17 cellular contexts compared by ENCODE assay signal in genomic region chr19:50422397-50423278, GRCh38. TPM values are rescaled to one million over a fixed set of nuclear protein-coding genes. Genes with fewer than 3 reads are reported as not detected.
DNase-seq lines count a peak whose midpoint lies in the region; ATAC-seq and TF ChIP-seq lines count a peak whose summit lies in the region.
"Had no signal": no experiment of that assay in that cellular context is flagged by ENCODE, and none has a peak within 500 bp of the region (broad histone marks: within the 10 kb centered on the region; RNA-seq: fewer than 3 reads in every experiment).

No MANE protein-coding gene starts in this region.

- H3K9ac ChIP-seq in BLaER1 treated with 17β-estradiol and CSF1 and Interleukin-3, amounts not matched to agents 10 nM and 100 nM = peak overlapping the region in 7 of 11 experiments; percentile 8 to 41 (median 29); a peak in 6 of 22 replicates

- H3K27me3 Mint-ChIP-seq in WTC11 (ENCODE audit: low read depth) (no peaks in the 10 kb centered on the region), naive B cell (no peaks in the 10 kb centered on the region)

- H3K4me1 Mint-ChIP-seq in WTC11 = peaks cover 18% of the 10 kb centered on the region
- peaks cover 50 to 71% (median 55%) of the 10 kb centered on the region in 3 donors for H3K4me1 Mint-ChIP-seq in naive B cell

- no peak for TF ChIP-seq CTCF in HEK293 (tag by site-specific recombination; IDR thresholded peaks at IDR 0.05)
- TF ChIP-seq CTCF in WTC11 (IDR thresholded peaks at IDR 0.05) = no peak
- no peak for TF ChIP-seq CTCF in transverse colon (IDR thresholded peaks at IDR 0.05)
- no peak for TF ChIP-seq CTCF in spleen (IDR thresholded peaks at IDR 0.05 in 8 of 11, conservative IDR thresholded peaks at IDR 0.05 in 3 of 11)

- H3K27ac Mint-ChIP-seq in WTC11 (no peak overlapping the region), naive B cell (peak overlapping the region in 5 of 6 donors; percentile 74 to 97 (median 96))
- H3K27ac Mint-ChIP-seq: CD4-positive, alpha-beta memory T cell had no signal

- no peak for TF ChIP-seq EP300 in transverse colon (IDR thresholded peaks at IDR 0.05; ENCODE audit: low read depth)

- peaks cover 0 to 56% (median 20%) of the 10 kb centered on the region in 11 experiments; a peak in 17 of 22 replicates for H3K36me3 ChIP-seq in BLaER1 treated with 17β-estradiol and CSF1 and Interleukin-3, amounts not matched to agents 10 nM and 100 nM
- H3K36me3 ChIP-seq in HEK293 (ENCODE audit: control insufficient read depth in 2 of 2, insufficient read depth in 1 of 2, low read length in 2 of 2) (no peaks in the 10 kb centered on the region), transverse colon (no peaks in the 10 kb centered on the region), spleen (peaks cover 0 to 38% (median 0%) of the 10 kb centered on the region in 6 donors)
- H3K36me3 ChIP-seq: HAP-1 had no signal

- peaks cover 0 to 7% (median 0%) of the 10 kb centered on the region in 11 experiments; a peak in 1 of 22 replicates for H3K27me3 ChIP-seq in BLaER1 treated with 17β-estradiol and CSF1 and Interleukin-3, amounts not matched to agents 10 nM and 100 nM
- H3K27me3 ChIP-seq in transverse colon (peaks cover 52% of the 10 kb centered on the region), spleen (replicated peaks in 1 of 7) (peaks cover 0 to 56% (median 9%) of the 10 kb centered on the region in 7 donors)

- H3K4me3 Mint-ChIP-seq in WTC11 = no peak overlapping the region
- H3K4me3 Mint-ChIP-seq in naive B cell = peak overlapping the region; percentile 96 to 100 (median 99)
- H3K4me3 Mint-ChIP-seq: CD4-positive, alpha-beta memory T cell had no signal

- DNase-seq in WTC11 (ENCODE audit: low spot score) = no peak
- DNase-seq in naive B cell = no peak
- no peak for DNase-seq in transverse colon
- no peak for DNase-seq in NCI-H187 treated with DMSO at 0.1 percent for 48 hours (lab: John Stamatoyannopoulos, UW)
- no peak for DNase-seq in stimulated activated CD4-positive, alpha-beta T cell treated with anti-CD3 and anti-CD28 coated beads, Interleukin-15, amount 100 ng/mL, for 24 hours
- DNase-seq in spleen = no peak
- DNase-seq: CD4-positive, alpha-beta memory T cell; NCI-H146; NCI-H748 treated with DMSO at 0.1 percent for 48 hours had no signal

- CTCF ChIA-PET in HEK293 (lab: Yijun Ruan, JAX) (interaction anchor here (0.9 to 1.3 kb wide), 3 partner anchors 9 to 38 kb away, joined by 3 to 5 read pairs (median 4); no protein-coding TSS in a partner anchor), WTC11 (lab: Charles Lee) (no interaction called here)

- WGBS in transverse colon (ENCODE audit: low coverage in 1 of 2), 2 donors = 87 to 100% methylated on average over 2 to 18 of the region's 18 CpGs
- 75 to 92% (median 82%) methylated on average over 16 to 18 of the region's 18 CpGs for WGBS in spleen, 5 donors

- H3K9me3 ChIP-seq in BLaER1 treated with 17β-estradiol and CSF1 and Interleukin-3, amounts not matched to agents 10 nM and 100 nM (replicated peaks in 1 of 11) = peaks cover 0 to 4% (median 0%) of the 10 kb centered on the region in 11 experiments; a peak in 1 of 22 replicates
- H3K9me3 ChIP-seq in HEK293 (ENCODE audit: control insufficient read depth, insufficient read depth, low read depth, low read length) (no peaks in the 10 kb centered on the region), transverse colon (no peaks in the 10 kb centered on the region), spleen (no peaks in the 10 kb centered on the region)
- H3K9me3 ChIP-seq: HAP-1 had no signal

- peaks cover 0 to 19% (median 7%) of the 10 kb centered on the region in 11 experiments; a peak in 9 of 22 replicates for H4K20me1 ChIP-seq in BLaER1 treated with 17β-estradiol and CSF1 and Interleukin-3, amounts not matched to agents 10 nM and 100 nM

- peaks cover 4% of the 10 kb centered on the region; the same call in 1 of the 2 replicates for H3K36me3 Mint-ChIP-seq in WTC11
- H3K36me3 Mint-ChIP-seq in naive B cell = peaks cover 18 to 32% of the 10 kb centered on the region in 2 donors
- H3K36me3 Mint-ChIP-seq: CD4-positive, alpha-beta memory T cell had no signal

- H3K4me1 ChIP-seq in BLaER1 treated with 17β-estradiol and CSF1 and Interleukin-3, amounts not matched to agents 10 nM and 100 nM = peaks cover 24 to 57% (median 42%) of the 10 kb centered on the region in 10 experiments
- H3K4me1 ChIP-seq in HEK293 (ENCODE audit: control insufficient read depth, insufficient read depth, low read length) (no peaks in the 10 kb centered on the region), transverse colon (peaks cover 0 to 11% (median 9%) of the 10 kb centered on the region in 4 donors), spleen (peaks cover 0 to 55% (median 14%) of the 10 kb centered on the region in 6 donors)
- H3K4me1 ChIP-seq: HAP-1 had no signal

- H3K4me3 ChIP-seq in BLaER1 treated with 17β-estradiol and CSF1 and Interleukin-3, amounts not matched to agents 10 nM and 100 nM = no peak overlapping the region
- no peak overlapping the region for H3K4me3 ChIP-seq in HEK293 (ENCODE audit: low read depth, low read length)
- H3K4me3 ChIP-seq in transverse colon = no peak overlapping the region
- H3K4me3 ChIP-seq in spleen = peak overlapping the region in 1 of 8 donors; percentile 81
- H3K4me3 ChIP-seq: HAP-1 had no signal

- H3K9me3 Mint-ChIP-seq in WTC11 = no peaks in the 10 kb centered on the region
- H3K9me3 Mint-ChIP-seq in naive B cell = no peaks in the 10 kb centered on the region
- H3K9me3 Mint-ChIP-seq: CD4-positive, alpha-beta memory T cell had no signal

- no peak for ATAC-seq in WTC11
- no peak for ATAC-seq in naive B cell (ENCODE audit: low read depth in 2 of 2)
- ATAC-seq: Panc1, Right ventricle myocardium inferior, SK-N-SH treated with all-trans-retinoic acid at 6 μM for 48 hours had no signal

- H3K27ac ChIP-seq in BLaER1 treated with 17β-estradiol and CSF1 and Interleukin-3, amounts not matched to agents 10 nM and 100 nM = 0 out of 22 replicates have a peak overlapping the region, but pooled peaks of 1 of the 11 experiments have one; percentile 26
- H3K27ac ChIP-seq in HEK293 (ENCODE audit: extremely low read depth, low read depth, low read length) (no peak overlapping the region), transverse colon (no peak overlapping the region), spleen (peak overlapping the region in 3 of 8 donors; percentile 30 to 93 (median 31))

- intact Hi-C loops in transverse colon (cut with DNase I; ENCODE audit: low total_unique reads) (loop anchor here (1.0 kb wide), 1 partner anchor 19 kb away; no protein-coding TSS in a partner anchor), spleen (cut with DNase I; ENCODE audit: low total_unique reads) (no loop called here)

- in situ Hi-C loops in transverse colon (cut with MboI; ENCODE audit: low pct_ligation_motif_present in 1 of 4, low pct_unique_long_range_greater_than_20kb in 1 of 4, low sequenced_read_pairs in 3 of 4) = loop anchor here in 1 of 4 donors (10.0 kb wide), 1 partner anchor 58 kb away; the partner anchor contains the start of gene NAPSA

- no peak for TF ChIP-seq POLR2A in transverse colon (IDR thresholded peaks at IDR 0.05)
- TF ChIP-seq POLR2A in spleen (IDR thresholded peaks at IDR 0.05) = no peak

- POLR2A ChIA-PET in HEK293 (lab: Yijun Ruan, JAX) = interaction anchor here (0.6 kb wide), 2 partner anchors 58 to 229 kb away, joined by 3 read pairs; no protein-coding TSS in a partner anchor
- POLR2A ChIA-PET in WTC11 (lab: Charles Lee) = no interaction called here

- H3K4me2 ChIP-seq in BLaER1 treated with 17β-estradiol and CSF1 and Interleukin-3, amounts not matched to agents 10 nM and 100 nM = peak overlapping the region in 7 of 11 experiments; percentile 1 to 98 (median 26); a peak in 6 of 22 replicates

TF ChIP-seq in HEK293, 187 proteins besides CTCF, POLR2A, EP300 and RAD21:
- TF ChIP-seq GLIS1 (tag by site-specific recombination; IDR thresholded peaks at IDR 0.05) (peak; percentile 77), MZF1 (tag by site-specific recombination; IDR thresholded peaks at IDR 0.05; ENCODE audit: borderline replicate concordance) (no peak), GLIS2 (tag by site-specific recombination; IDR thresholded peaks at IDR 0.05) (peak; percentile 38; the same call in 1 of the 2 replicates), ZNF544 (tag by site-specific recombination; IDR thresholded peaks at IDR 0.05) (no peak)

TF ChIP-seq in WTC11, 78 proteins besides CTCF, POLR2A, EP300 and RAD21:
- peak; percentile 41; the same call in 1 of the 2 replicates for TF ChIP-seq ZNF121 (CRISPR knock-in tag; IDR thresholded peaks at IDR 0.05)
- no peak for TF ChIP-seq HMGA2 (CRISPR knock-in tag; IDR thresholded peaks at IDR 0.05)

RNA-seq across cellular contexts. Expression of gene SPIB, which starts 3.9 kb away (rescaled TPM):
- 3.1 to 4.7 TPM (median 3.7 TPM) in 3 replicates for total RNA-seq in WTC11 (2021)
- 100 to 1,000 TPM; 218 to 343 (median 286) TPM for polyA plus RNA-seq in naive B cell (ENCODE audit: low read depth in 6 of 6)
- total RNA-seq in transverse colon = 10 to 100 TPM; 45.7 to 56.8 (median 51.7) TPM
- total RNA-seq in spleen = 10 to 100 TPM; 22.1 to 76.6 (median 34.4) TPM
- polyA plus RNA-seq in spleen = 10 to 100 TPM; 55.5 to 90.5 (median 86.1) TPM
- total RNA-seq: CD4-positive, alpha-beta memory T cell; Daoy; Right ventricle myocardium inferior had no signal

RNA-seq across cellular contexts. Expression of gene MYBPC2, which starts 10.1 kb away (rescaled TPM):
- total RNA-seq in WTC11 (2021) (2.6 to 5.4 TPM (median 5.0 TPM) in 3 replicates), transverse colon (under 1 TPM in 2 of 4 donors, not detected in 2; 0.16 to 0.41 TPM), spleen (1 to 10 TPM in 1 of 7 donors, under 1 TPM in 4, not detected in 2; 0.28 to 1.5 (median 0.40) TPM)
- polyA plus RNA-seq in naive B cell (ENCODE audit: low read depth in 6 of 6) (1 to 10 TPM in 3 of 6 donors, under 1 TPM in 2, not detected in 1; 0.44 to 6.6 (median 1.2) TPM), spleen (1 to 10 TPM in 1 of 3 donors, under 1 TPM in 2; 0.33 to 1.7 (median 0.45) TPM)
- total RNA-seq: CD4-positive, alpha-beta memory T cell; Daoy; HT1080 had no signal

RNA-seq across cellular contexts. Expression of gene POLD1, which starts 38.5 kb away (rescaled TPM):
- 163 to 179 TPM (median 178 TPM) in 3 replicates for total RNA-seq in WTC11 (2021)
- polyA plus RNA-seq in naive B cell (ENCODE audit: low read depth in 6 of 6) = 10 to 100 TPM; 22.9 to 46.7 (median 32.1) TPM
- total RNA-seq in transverse colon = 10 to 100 TPM; 14.6 to 59.1 (median 25.9) TPM
- total RNA-seq in spleen = 10 to 100 TPM; 26.5 to 39.9 (median 28.2) TPM
- polyA plus RNA-seq in spleen = 10 to 100 TPM; 50.9 to 66.6 (median 66.5) TPM

RNA-seq across cellular contexts. Expression of gene NR1H2, which starts 46.4 kb away (rescaled TPM):
- total RNA-seq in WTC11 (2021) (40.5 to 45.8 TPM (median 41.0 TPM) in 3 replicates), transverse colon (100 to 1,000 TPM in 2 of 4 donors, 10 to 100 TPM in 2; 80.8 to 192 (median 102) TPM), spleen (10 to 100 TPM; 59.9 to 96.0 (median 84.8) TPM)
- polyA plus RNA-seq in naive B cell (ENCODE audit: low read depth in 6 of 6) (100 to 1,000 TPM in 1 of 6 donors, 10 to 100 TPM in 5; 70.9 to 115 (median 76.1) TPM), spleen (10 to 100 TPM; 53.1 to 75.5 (median 55.8) TPM)

RNA-seq across cellular contexts. Expression of gene EMC10, which starts 53.7 kb away (rescaled TPM):
- total RNA-seq in WTC11 (2021) = 114 to 120 TPM (median 114 TPM) in 3 replicates
- polyA plus RNA-seq in naive B cell (ENCODE audit: low read depth in 6 of 6) = 10 to 100 TPM in 1 of 6 donors, 1 to 10 TPM in 5; 7.0 to 11.9 (median 8.6) TPM
- total RNA-seq in transverse colon = 100 to 1,000 TPM in 1 of 4 donors, 10 to 100 TPM in 3; 50.5 to 117 (median 78.7) TPM
- total RNA-seq in spleen = 10 to 100 TPM; 53.0 to 72.6 (median 62.5) TPM
- polyA plus RNA-seq in spleen = 10 to 100 TPM; 31.0 to 61.1 (median 50.5) TPM
